Comparison of ENCODE assay signal across 8 cellular contexts in the genomic region with DNA sequence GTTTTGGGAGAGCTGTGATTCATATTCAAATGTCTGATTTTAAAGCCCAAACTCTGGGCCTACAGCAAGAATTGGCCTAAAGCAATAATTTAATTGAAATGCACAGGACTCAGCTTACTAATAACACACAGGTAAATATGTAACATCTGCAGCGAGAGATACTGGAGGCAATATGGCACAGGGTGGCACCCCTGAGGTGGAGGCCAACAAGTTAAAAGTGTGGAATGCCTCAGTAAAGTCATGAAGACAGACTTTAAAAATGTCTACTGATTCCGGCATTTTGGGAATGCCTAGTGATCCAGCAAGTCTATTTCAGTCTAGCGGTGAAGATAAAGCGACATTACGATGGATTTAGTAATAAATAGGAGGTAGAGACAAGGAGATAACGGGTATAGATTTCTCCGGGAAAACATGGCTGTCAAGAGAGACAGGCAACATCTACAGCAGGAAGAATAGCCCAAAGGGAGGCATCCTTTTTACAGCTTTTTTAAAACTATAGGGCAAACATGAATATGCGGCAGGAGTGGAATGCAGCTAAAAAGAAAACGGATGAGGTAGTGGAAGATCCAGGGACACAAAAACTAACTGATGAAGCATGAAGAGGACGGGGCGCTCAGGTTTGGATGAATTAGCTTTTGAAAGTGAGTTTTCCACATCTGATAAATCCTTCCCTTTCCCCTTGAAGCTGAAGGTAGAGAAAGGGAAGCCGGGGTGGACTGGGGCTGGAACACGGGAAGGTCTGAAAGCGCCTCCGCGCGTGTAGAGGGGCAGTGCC. TPM values are rescaled to one million over a fixed set of nuclear protein-coding genes. Genes with fewer than 3 reads are reported as not detected.
A peak's percentile ranks its signal among the peaks of the same experiment; 100 is the strongest.
DNase-seq lines count a peak whose midpoint lies in the region; ATAC-seq and TF ChIP-seq lines count a peak whose summit lies in the region.

No MANE protein-coding gene starts in this region.

- ATAC-seq in activated T-cell treated with anti-CD3 and anti-CD28 coated beads, Interleukin-2, amount 50 U/mL, for 72 hours (replicated peaks in 1 of 2) = no peak
- no peak for ATAC-seq in activated naive CD8-positive, alpha-beta T cell treated with anti-CD3 and anti-CD28 coated beads, Interleukin-2, amount 10 ng/mL, durations not matched to agents 7 days and 5 days (ENCODE audit: low read depth)
- ATAC-seq in left lung = no peak

- H3K27ac ChIP-seq in left lung (peak overlapping the region; percentile 95), tibial nerve (peak overlapping the region; percentile 77 to 94 (median 90))

- H3K4me3 Mint-ChIP-seq in activated T-cell treated with anti-CD3 and anti-CD28 coated beads, Interleukin-2, amount 50 U/mL, for 72 hours = peak overlapping the region; percentile 94 to 98
- peak overlapping the region; percentile 93 for H3K4me3 Mint-ChIP-seq in activated naive CD8-positive, alpha-beta T cell treated with anti-CD3 and anti-CD28 coated beads, Interleukin-2, amount 10 ng/mL, durations not matched to agents 7 days and 5 days

- H3K9me3 Mint-ChIP-seq in activated T-cell treated with anti-CD3 and anti-CD28 coated beads, Interleukin-2, amount 50 U/mL, for 72 hours = peaks cover 3 to 4% of the 10 kb centered on the region in 2 donors
- peaks cover 7% of the 10 kb centered on the region for H3K9me3 Mint-ChIP-seq in activated naive CD8-positive, alpha-beta T cell treated with anti-CD3 and anti-CD28 coated beads, Interleukin-2, amount 10 ng/mL, durations not matched to agents 7 days and 5 days

- H3K27me3 ChIP-seq in left lung (no peaks in the 10 kb centered on the region), tibial nerve (no peaks in the 10 kb centered on the region)

- H3K36me3 Mint-ChIP-seq in activated T-cell treated with anti-CD3 and anti-CD28 coated beads, Interleukin-2, amount 50 U/mL, for 72 hours (ENCODE audit: insufficient read depth in 2 of 2) = peaks cover 7 to 10% of the 10 kb centered on the region in 2 donors
- peaks cover 10% of the 10 kb centered on the region for H3K36me3 Mint-ChIP-seq in activated naive CD8-positive, alpha-beta T cell treated with anti-CD3 and anti-CD28 coated beads, Interleukin-2, amount 10 ng/mL, durations not matched to agents 7 days and 5 days

- no peak for TF ChIP-seq EP300 in tibial nerve (IDR thresholded peaks at IDR 0.05)

- H3K36me3 ChIP-seq in left lung = no peaks in the 10 kb centered on the region
- H3K36me3 ChIP-seq in tibial nerve = no peaks in the 10 kb centered on the region

- H3K9me3 ChIP-seq in left lung (peaks cover 0 to under 1% of the 10 kb centered on the region in 2 donors), tibial nerve (no peaks in the 10 kb centered on the region)

- TF ChIP-seq CTCF in left lung (IDR thresholded peaks at IDR 0.05) = no peak
- TF ChIP-seq CTCF in tibial nerve (IDR thresholded peaks at IDR 0.05) = no peak

- H3K4me1 Mint-ChIP-seq in activated T-cell treated with anti-CD3 and anti-CD28 coated beads, Interleukin-2, amount 50 U/mL, for 72 hours (ENCODE audit: low read depth) = peaks cover 22% of the 10 kb centered on the region
- H3K4me1 Mint-ChIP-seq in activated naive CD8-positive, alpha-beta T cell treated with anti-CD3 and anti-CD28 coated beads, Interleukin-2, amount 10 ng/mL, durations not matched to agents 7 days and 5 days = peaks cover 30% of the 10 kb centered on the region

- no peaks in the 10 kb centered on the region for H3K27me3 Mint-ChIP-seq in activated T-cell treated with anti-CD3 and anti-CD28 coated beads, Interleukin-2, amount 50 U/mL, for 72 hours (ENCODE audit: low read depth)
- no peaks in the 10 kb centered on the region for H3K27me3 Mint-ChIP-seq in activated naive CD8-positive, alpha-beta T cell treated with anti-CD3 and anti-CD28 coated beads, Interleukin-2, amount 10 ng/mL, durations not matched to agents 7 days and 5 days

- intact Hi-C loops in left lung (cut with DNase I) = no loop called here

- peaks cover 12 to 34% of the 10 kb centered on the region in 2 donors for H3K4me1 ChIP-seq in left lung
- H3K4me1 ChIP-seq in tibial nerve = peaks cover 0 to 24% (median 11%) of the 10 kb centered on the region in 4 donors

- POLR2A ChIA-PET in activated naive CD8-positive, alpha-beta T cell treated with anti-CD3 and anti-CD28 coated beads, Interleukin-2, amount 10 ng/mL, durations not matched to agents 7 days and 5 days (lab: Charles Lee) = no interaction called here

- peak overlapping the region; percentile 82 to 96 for H3K4me3 ChIP-seq in left lung
- H3K4me3 ChIP-seq in tibial nerve = peak overlapping the region; percentile 88 to 97 (median 92)

- H3K27ac Mint-ChIP-seq in activated T-cell treated with anti-CD3 and anti-CD28 coated beads, Interleukin-2, amount 50 U/mL, for 72 hours = peak overlapping the region; percentile 95
- peak overlapping the region; percentile 96 for H3K27ac Mint-ChIP-seq in activated naive CD8-positive, alpha-beta T cell treated with anti-CD3 and anti-CD28 coated beads, Interleukin-2, amount 10 ng/mL, durations not matched to agents 7 days and 5 days

- DNase-seq in activated T-cell treated with anti-CD3 and anti-CD28 coated beads, Interleukin-2, amount 50 U/mL, for 72 hours = no peak
- no peak for DNase-seq in activated T-cell treated with anti-CD3 and anti-CD28 coated beads for 4 hours
- DNase-seq in activated naive CD8-positive, alpha-beta T cell treated with anti-CD3 and anti-CD28 coated beads, Interleukin-2, amount 10 ng/mL, durations not matched to agents 7 days and 5 days = no peak
- DNase-seq in left lung = no peak
- no peak for DNase-seq in tibial nerve (ENCODE audit: low spot score in 2 of 2)
- DNase-seq in effector CD4-positive, alpha-beta T cell = no peak
- no peak for DNase-seq in stimulated activated CD8-positive, alpha-beta memory T cell treated with anti-CD3 and anti-CD28 coated beads, Interleukin-4, amount 100 ng/mL, for 48 hours
- DNase-seq in NCI-H526 treated with DMSO at 0.1 percent for 48 hours (lab: John Stamatoyannopoulos, UW) = no peak

- WGBS in tibial nerve, 2 donors = 39% methylated on average over 17 of the region's 17 CpGs

- TF ChIP-seq POLR2A in tibial nerve (IDR thresholded peaks at IDR 0.05) = no peak

RNA-seq across cellular contexts. Expression of a gene that starts 1.2 kb away (rescaled TPM):
- 1 to 10 TPM; 3.8 to 4.3 TPM for total RNA-seq in activated T-cell treated with anti-CD3 and anti-CD28 coated beads, Interleukin-2, amount 50 U/mL, for 72 hours
- total RNA-seq in activated naive CD8-positive, alpha-beta T cell treated with anti-CD3 and anti-CD28 coated beads, Interleukin-2, amount 10 ng/mL, durations not matched to agents 7 days and 5 days = 1 to 10 TPM; 5.0 to 5.3 TPM
- total RNA-seq in left lung (1 to 10 TPM; 4.7 to 7.4 TPM), tibial nerve (1 to 10 TPM; 2.5 to 3.6 (median 2.9) TPM)

RNA-seq across cellular contexts. Expression of a gene that starts 37.3 kb away (rescaled TPM):
- 1 to 10 TPM; 4.8 to 5.2 TPM for total RNA-seq in activated T-cell treated with anti-CD3 and anti-CD28 coated beads, Interleukin-2, amount 50 U/mL, for 72 hours
- total RNA-seq in activated naive CD8-positive, alpha-beta T cell treated with anti-CD3 and anti-CD28 coated beads, Interleukin-2, amount 10 ng/mL, durations not matched to agents 7 days and 5 days = 1 to 10 TPM; 2.2 to 2.5 TPM
- total RNA-seq in left lung (10 to 100 TPM in 1 of 2 donors, 1 to 10 TPM in 1; 9.6 to 17.0 TPM), tibial nerve (10 to 100 TPM in 2 of 4 donors, 1 to 10 TPM in 2; 8.0 to 14.1 (median 10.5) TPM)
